In the genomic region with DNA sequence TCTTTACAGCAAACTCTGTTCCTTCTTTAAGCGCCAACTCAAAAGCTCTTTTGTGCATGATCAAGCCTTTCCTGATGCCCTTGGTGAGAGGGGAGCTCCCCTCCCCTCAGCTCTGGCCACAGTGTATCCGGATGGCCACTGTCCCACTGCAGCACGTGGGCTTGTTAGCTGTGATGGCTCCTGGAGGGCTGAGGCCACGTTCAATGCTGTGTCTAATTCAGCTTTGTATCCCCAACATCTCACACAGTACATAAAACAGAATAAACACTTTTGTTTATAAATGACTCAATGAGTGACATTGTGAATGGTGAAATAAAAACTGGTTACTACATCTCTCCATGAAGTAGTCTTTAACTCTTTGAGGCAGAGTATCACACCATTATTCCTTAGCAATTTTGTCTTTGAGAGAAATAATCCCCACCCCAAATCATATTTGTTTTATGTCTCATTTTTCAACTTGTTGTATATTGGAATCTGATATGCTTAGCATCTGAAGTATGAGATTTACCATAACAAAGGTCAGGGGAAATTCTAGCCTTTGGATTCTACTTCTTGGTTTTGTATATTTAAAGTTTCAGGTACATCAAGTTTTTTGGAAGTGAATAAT, we compare ENCODE assay signal across 2 cellular contexts.
A peak's percentile ranks its signal among the peaks of the same experiment; 100 is the strongest.
TF ChIP-seq lines count a peak whose summit lies in the region.

No MANE protein-coding gene starts in this region.

TF ChIP-seq in GM12878, 131 proteins besides CTCF, POLR2A, EP300 and RAD21:
- TF ChIP-seq, protein P1, sequence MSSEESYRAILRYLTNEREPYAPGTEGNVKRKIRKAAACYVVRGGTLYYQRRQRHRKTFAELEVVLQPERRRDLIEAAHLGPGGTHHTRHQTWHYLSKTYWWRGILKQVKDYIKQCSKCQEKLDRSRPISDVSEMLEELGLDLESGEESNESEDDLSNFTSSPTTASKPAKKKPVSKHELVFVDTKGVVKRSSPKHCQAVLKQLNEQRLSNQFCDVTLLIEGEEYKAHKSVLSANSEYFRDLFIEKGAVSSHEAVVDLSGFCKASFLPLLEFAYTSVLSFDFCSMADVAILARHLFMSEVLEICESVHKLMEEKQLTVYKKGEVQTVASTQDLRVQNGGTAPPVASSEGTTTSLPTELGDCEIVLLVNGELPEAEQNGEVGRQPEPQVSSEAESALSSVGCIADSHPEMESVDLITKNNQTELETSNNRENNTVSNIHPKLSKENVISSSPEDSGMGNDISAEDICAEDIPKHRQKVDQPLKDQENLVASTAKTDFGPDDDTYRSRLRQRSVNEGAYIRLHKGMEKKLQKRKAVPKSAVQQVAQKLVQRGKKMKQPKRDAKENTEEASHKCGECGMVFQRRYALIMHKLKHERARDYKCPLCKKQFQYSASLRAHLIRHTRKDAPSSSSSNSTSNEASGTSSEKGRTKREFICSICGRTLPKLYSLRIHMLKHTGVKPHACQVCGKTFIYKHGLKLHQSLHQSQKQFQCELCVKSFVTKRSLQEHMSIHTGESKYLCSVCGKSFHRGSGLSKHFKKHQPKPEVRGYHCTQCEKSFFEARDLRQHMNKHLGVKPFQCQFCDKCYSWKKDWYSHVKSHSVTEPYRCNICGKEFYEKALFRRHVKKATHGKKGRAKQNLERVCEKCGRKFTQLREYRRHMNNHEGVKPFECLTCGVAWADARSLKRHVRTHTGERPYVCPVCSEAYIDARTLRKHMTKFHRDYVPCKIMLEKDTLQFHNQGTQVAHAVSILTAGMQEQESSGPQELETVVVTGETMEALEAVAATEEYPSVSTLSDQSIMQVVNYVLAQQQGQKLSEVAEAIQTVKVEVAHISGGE (CRISPR knock-in tag; IDR thresholded peaks at IDR 0.05): no peak
- TF ChIP-seq HDGF (IDR thresholded peaks at IDR 0.05): no peak

TF ChIP-seq in HepG2, 621 proteins besides CTCF, POLR2A, EP300 and RAD21:
- no peak for TF ChIP-seq ARNT (IDR thresholded peaks at IDR 0.05)
- peak; percentile 88 for TF ChIP-seq ZNF329 (CRISPR knock-in tag; IDR thresholded peaks at IDR 0.05; ENCODE audit: low read depth)
